Comparison of ENCODE assay signal across 21 cellular contexts in genomic region chr20:14521016-14521415, GRCh38.
"Had no signal": no experiment of that assay in that cellular context is flagged by ENCODE, and none has a peak within 500 bp of the region (broad histone marks: within the 10 kb centered on the region; RNA-seq: fewer than 3 reads in every experiment).

No MANE protein-coding gene starts in this region.

- H3K9me3 Mint-ChIP-seq: stimulated activated naive CD8-positive, alpha-beta T cell treated with anti-CD3 and anti-CD28 coated beads, Interleukin-15, Interleukin-2, amounts not matched to agents 100 ng/mL and 50 ng/mL, for 24 hours had no signal

- H3K27ac Mint-ChIP-seq: immature natural killer cell; naive thymus-derived CD4-positive, alpha-beta T cell; nephron progenitor cell; stimulated activated memory B cell treated with anti-CD40 and anti-IgM and Interleukin-4, amounts not matched to agents 10 μg/mL and 1 μg/mL and 100 μg/mL, for 72 hours; stimulated activated naive CD8-positive, alpha-beta T cell treated with anti-CD3 and anti-CD28 coated beads, Interleukin-15, Interleukin-2, amounts not matched to agents 100 ng/mL and 50 ng/mL, for 24 hours had no signal

- H3K4me3 ChIP-seq: esophagus squamous epithelium, lung, psoas muscle, right lobe of liver, spleen, tibial artery had no signal

- H3K36me3 ChIP-seq: esophagus squamous epithelium, neutrophil, right lobe of liver, spleen, tibial artery had no signal

- DNase-seq: effector memory CD4-positive, alpha-beta T cell; esophagus squamous epithelium; immature natural killer cell; kidney; left colon; left ventricle myocardium superior; mesendoderm; naive thymus-derived CD4-positive, alpha-beta T cell; nephron progenitor cell; psoas muscle; retina; right lobe of liver; spleen; stimulated activated CD4-positive, alpha-beta T cell treated with anti-CD3 and anti-CD28 coated beads, Interleukin-15, amount 100 ng/mL, for 24 hours; stimulated activated CD4-positive, alpha-beta T cell treated with anti-CD3 and anti-CD28 coated beads, Interleukin-1b, Interleukin-23, amount 100 ng/mL, for 48 hours; stimulated activated CD4-positive, alpha-beta T cell treated with anti-CD3 and anti-CD28 coated beads, Interleukin-4, amount 100 ng/mL, for 24 hours; tibial artery had no signal

- H3K36me3 Mint-ChIP-seq: immature natural killer cell; naive thymus-derived CD4-positive, alpha-beta T cell; stimulated activated memory B cell treated with anti-CD40 and anti-IgM and Interleukin-4, amounts not matched to agents 10 μg/mL and 1 μg/mL and 100 μg/mL, for 72 hours had no signal

- H3K27ac ChIP-seq: neutrophil, psoas muscle, right lobe of liver, spleen, tibial artery had no signal

- H3K9me3 ChIP-seq: esophagus squamous epithelium, neutrophil, psoas muscle, right lobe of liver, tibial artery had no signal

- ATAC-seq: left colon; left ventricle myocardium superior; naive thymus-derived CD4-positive, alpha-beta T cell; psoas muscle; right lobe of liver; stimulated activated memory B cell treated with anti-CD40 and anti-IgM and Interleukin-4, amounts not matched to agents 10 μg/mL and 1 μg/mL and 100 μg/mL, for 72 hours had no signal

- H3K27me3 Mint-ChIP-seq: naive thymus-derived CD4-positive, alpha-beta T cell; stimulated activated memory B cell treated with anti-CD40 and anti-IgM and Interleukin-4, amounts not matched to agents 10 μg/mL and 1 μg/mL and 100 μg/mL, for 72 hours; stimulated activated naive CD8-positive, alpha-beta T cell treated with anti-CD3 and anti-CD28 coated beads, Interleukin-15, Interleukin-2, amounts not matched to agents 100 ng/mL and 50 ng/mL, for 24 hours had no signal

- H3K4me3 Mint-ChIP-seq: immature natural killer cell; naive thymus-derived CD4-positive, alpha-beta T cell; nephron progenitor cell; stimulated activated memory B cell treated with anti-CD40 and anti-IgM and Interleukin-4, amounts not matched to agents 10 μg/mL and 1 μg/mL and 100 μg/mL, for 72 hours; stimulated activated naive CD8-positive, alpha-beta T cell treated with anti-CD3 and anti-CD28 coated beads, Interleukin-15, Interleukin-2, amounts not matched to agents 100 ng/mL and 50 ng/mL, for 24 hours had no signal

- H3K4me1 Mint-ChIP-seq: immature natural killer cell; naive thymus-derived CD4-positive, alpha-beta T cell; nephron progenitor cell; stimulated activated memory B cell treated with anti-CD40 and anti-IgM and Interleukin-4, amounts not matched to agents 10 μg/mL and 1 μg/mL and 100 μg/mL, for 72 hours had no signal

- H3K4me1 ChIP-seq: psoas muscle, right lobe of liver, spleen, tibial artery had no signal

- H3K27me3 ChIP-seq: esophagus squamous epithelium, neutrophil, right lobe of liver, spleen, tibial artery had no signal
